In the genomic region with DNA sequence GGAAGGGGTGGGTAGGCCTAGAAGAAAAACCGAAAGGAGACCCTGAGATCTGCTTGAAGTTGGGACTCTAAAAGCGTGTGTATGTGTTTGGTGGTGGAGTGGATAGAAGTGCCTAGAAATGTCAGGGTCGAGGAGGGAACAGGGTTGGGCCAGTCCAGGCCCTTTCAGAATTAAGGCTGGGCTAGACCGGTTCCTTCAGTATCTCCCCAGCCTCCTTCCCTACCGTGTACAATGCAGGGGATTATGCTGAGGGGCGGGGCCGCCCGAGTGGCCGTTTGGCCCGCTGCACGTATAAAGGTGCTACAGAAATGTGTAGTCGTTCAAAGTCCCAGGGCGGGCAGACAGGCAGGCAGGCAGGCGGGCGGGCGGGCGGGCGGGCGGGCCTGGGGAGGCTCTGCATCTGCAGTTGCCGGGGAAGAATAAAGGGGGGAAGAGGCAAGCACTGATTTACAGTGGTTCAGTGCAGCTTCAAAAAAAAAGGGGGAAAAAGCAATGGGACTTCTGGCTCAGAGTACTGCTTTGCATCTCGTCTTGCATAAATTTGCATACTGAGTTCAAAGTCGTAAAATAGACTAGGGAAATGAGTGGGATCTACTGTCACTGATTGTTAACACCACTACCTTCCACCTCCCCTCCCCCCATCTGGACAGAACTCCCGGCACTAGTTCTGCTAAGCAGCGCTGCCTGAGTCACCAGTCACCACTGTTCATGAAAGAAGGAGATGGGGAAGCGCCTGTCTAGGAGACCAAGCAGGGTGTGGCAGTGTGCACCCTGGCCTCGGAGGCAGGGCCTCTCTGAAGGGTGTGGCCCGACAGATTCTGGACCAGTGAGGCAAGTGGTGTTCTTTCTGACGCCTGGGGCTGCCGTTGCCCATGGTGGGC, we compare ENCODE assay signal across 10 cellular contexts. TPM values are rescaled to one million over a fixed set of nuclear protein-coding genes. Genes with fewer than 3 reads are reported as not detected.
A peak's percentile ranks its signal among the peaks of the same experiment; 100 is the strongest.
DNase-seq lines count a peak whose midpoint lies in the region; ATAC-seq and TF ChIP-seq lines count a peak whose summit lies in the region.
"Had no signal": no experiment of that assay in that cellular context is flagged by ENCODE, and none has a peak within 500 bp of the region (broad histone marks: within the 10 kb centered on the region; RNA-seq: fewer than 3 reads in every experiment).

No MANE protein-coding gene starts in this region.

- POLR2A ChIA-PET in activated CD8-positive, alpha-beta T cell treated with anti-CD3 and anti-CD28 coated beads, Interleukin-2, amount 10 ng/mL, durations not matched to agents 7 days and 5 days (lab: Charles Lee), result no interaction called here

- DNase-seq in activated CD4-positive, alpha-beta T cell treated with anti-CD3 and anti-CD28 coated beads for 48 hours, result peak; percentile 5
- no peak for DNase-seq in activated CD4-positive, alpha-beta T cell treated with anti-CD3 and anti-CD28 coated beads, Interleukin-2, amount 50 U/mL, for 4 hours
- no peak for DNase-seq in activated CD8-positive, alpha-beta T cell treated with anti-CD3 and anti-CD28 coated beads, Interleukin-2, amount 10 ng/mL, durations not matched to agents 7 days and 5 days
- DNase-seq in islet precursor cell (peak; percentile 90), upper lobe of right lung (no peak), globus pallidus (ENCODE audit: low spot score) (no peak), GM19238 (ENCODE audit: insufficient read length, low spot score) (no peak)
- DNase-seq: CD4-positive, CD25-positive, alpha-beta regulatory T cell had no signal

- ATAC-seq in activated CD8-positive, alpha-beta T cell treated with anti-CD3 and anti-CD28 coated beads, Interleukin-2, amount 10 ng/mL, durations not matched to agents 7 days and 5 days, result peak; percentile 9
- ATAC-seq in upper lobe of right lung (peak; percentile 78), GM18511 (IDR thresholded peaks at IDR 0.05; ENCODE audit: unreplicated experiment) (no peak)

- H3K27me3 ChIP-seq in upper lobe of right lung, result peaks cover 43% of the 10 kb centered on the region

- no peak overlapping the region for H3K4me3 ChIP-seq in upper lobe of right lung

- no peak overlapping the region for H3K27ac Mint-ChIP-seq in activated CD8-positive, alpha-beta T cell treated with anti-CD3 and anti-CD28 coated beads, Interleukin-2, amount 10 ng/mL, durations not matched to agents 7 days and 5 days
- H3K27ac Mint-ChIP-seq: CD4-positive, CD25-positive, alpha-beta regulatory T cell; T-helper 1 cell treated with Interleukin-12 subunit alpha and Interleukin-12 subunit beta and Interleukin-4 antibody, amounts not matched to agents 30 μg/mL and 1 μg/mL, for 36 hours had no signal

- H3K27me3 Mint-ChIP-seq in activated CD8-positive, alpha-beta T cell treated with anti-CD3 and anti-CD28 coated beads, Interleukin-2, amount 10 ng/mL, durations not matched to agents 7 days and 5 days (ENCODE audit: low read depth), result peaks cover 38% of the 10 kb centered on the region

- no peaks in the 10 kb centered on the region for H3K36me3 ChIP-seq in upper lobe of right lung

- H3K4me3 Mint-ChIP-seq in activated CD8-positive, alpha-beta T cell treated with anti-CD3 and anti-CD28 coated beads, Interleukin-2, amount 10 ng/mL, durations not matched to agents 7 days and 5 days, result peak overlapping the region; percentile 83
- H3K4me3 Mint-ChIP-seq: T-helper 1 cell treated with Interleukin-12 subunit alpha and Interleukin-12 subunit beta and Interleukin-4 antibody, amounts not matched to agents 30 μg/mL and 1 μg/mL, for 36 hours had no signal

- TF ChIP-seq CTCF in upper lobe of right lung (IDR thresholded peaks at IDR 0.05), result no peak

- H3K9me3 Mint-ChIP-seq in activated CD8-positive, alpha-beta T cell treated with anti-CD3 and anti-CD28 coated beads, Interleukin-2, amount 10 ng/mL, durations not matched to agents 7 days and 5 days (ENCODE audit: insufficient read depth), result no peaks in the 10 kb centered on the region
- H3K9me3 Mint-ChIP-seq: T-helper 1 cell treated with Interleukin-12 subunit alpha and Interleukin-12 subunit beta and Interleukin-4 antibody, amounts not matched to agents 30 μg/mL and 1 μg/mL, for 36 hours had no signal

- no peaks in the 10 kb centered on the region for H3K9me3 ChIP-seq in upper lobe of right lung

- H3K27ac ChIP-seq in upper lobe of right lung, result no peak overlapping the region

- intact Hi-C loops in upper lobe of right lung (cut with DNase I), result no loop called here

- peaks cover 45% of the 10 kb centered on the region for H3K4me1 Mint-ChIP-seq in activated CD8-positive, alpha-beta T cell treated with anti-CD3 and anti-CD28 coated beads, Interleukin-2, amount 10 ng/mL, durations not matched to agents 7 days and 5 days (ENCODE audit: low read depth)

- H3K4me1 ChIP-seq in upper lobe of right lung, result peaks cover 21% of the 10 kb centered on the region

- CTCF ChIA-PET in activated CD8-positive, alpha-beta T cell treated with anti-CD3 and anti-CD28 coated beads, Interleukin-2, amount 10 ng/mL, durations not matched to agents 7 days and 5 days (lab: Charles Lee), result no interaction called here

- peaks cover 18% of the 10 kb centered on the region for H3K36me3 Mint-ChIP-seq in activated CD8-positive, alpha-beta T cell treated with anti-CD3 and anti-CD28 coated beads, Interleukin-2, amount 10 ng/mL, durations not matched to agents 7 days and 5 days (ENCODE audit: low read depth)
- H3K36me3 Mint-ChIP-seq: CD4-positive, CD25-positive, alpha-beta regulatory T cell had no signal

RNA-seq across cellular contexts. Expression of a gene that starts 3.6 kb away (rescaled TPM):
- 10 to 100 TPM; 74.7 to 75.5 TPM for total RNA-seq in activated CD8-positive, alpha-beta T cell treated with anti-CD3 and anti-CD28 coated beads, Interleukin-2, amount 10 ng/mL, durations not matched to agents 7 days and 5 days
- total RNA-seq in upper lobe of right lung, result 46.1 TPM
- total RNA-seq: CD4-positive, CD25-positive, alpha-beta regulatory T cell had no signal

RNA-seq across cellular contexts. Expression of a gene that starts 58.5 kb away (rescaled TPM):
- under 1 TPM; 0.08 to 0.18 TPM for total RNA-seq in activated CD8-positive, alpha-beta T cell treated with anti-CD3 and anti-CD28 coated beads, Interleukin-2, amount 10 ng/mL, durations not matched to agents 7 days and 5 days
- 169 TPM for total RNA-seq in upper lobe of right lung

Comparison
In these comparisons a context has a peak if more than half of its experiments do, and no peak if none do; other contexts are left out.
1. DNase-seq: peak in activated CD4-positive, alpha-beta T cell treated with anti-CD3 and anti-CD28 coated beads for 48 hours (single experiment) and islet precursor cell (single experiment); none in activated CD4-positive, alpha-beta T cell treated with anti-CD3 and anti-CD28 coated beads, Interleukin-2, amount 50 U/mL, for 4 hours (0 of 2), activated CD8-positive, alpha-beta T cell treated with anti-CD3 and anti-CD28 coated beads, Interleukin-2, amount 10 ng/mL, durations not matched to agents 7 days and 5 days (single experiment), upper lobe of right lung (single experiment), globus pallidus (single experiment) and GM19238 (single experiment).
2. RNA of a gene that starts 58.5 kb away (total RNA-seq): 169 TPM in upper lobe of right lung (single experiment); 0.08 to 0.18 TPM in activated CD8-positive, alpha-beta T cell treated with anti-CD3 and anti-CD28 coated beads, Interleukin-2, amount 10 ng/mL, durations not matched to agents 7 days and 5 days; every median in the first group is over 100 times any median in the second.